In genomic region chr15:52569244-52569585, GRCh38 we compare ENCODE assay signal across 8 cellular contexts.
DNase-seq lines count a peak whose midpoint lies in the region; ATAC-seq and TF ChIP-seq lines count a peak whose summit lies in the region.

No MANE protein-coding gene starts in this region.

- peak overlapping the region; percentile 80 for H2AFZ ChIP-seq in ACC112 (ENCODE audit: low read length, unreplicated experiment)

- peaks cover 7% of the 10 kb centered on the region for H3K4me1 ChIP-seq in ACC112 (ENCODE audit: control insufficient read depth, insufficient read depth, low read length, unreplicated experiment)
- H3K4me1 ChIP-seq in muscle layer of duodenum (ENCODE audit: control insufficient read depth in 1 of 2, insufficient read depth in 2 of 2, low read length in 2 of 2), result peaks cover 12 to 30% of the 10 kb centered on the region in 2 donors

- no peak for ATAC-seq in GM19324 (IDR thresholded peaks at IDR 0.05; ENCODE audit: low FRiP score, unreplicated experiment)

- peaks cover 45% of the 10 kb centered on the region for H3K79me2 ChIP-seq in ACC112 (ENCODE audit: control insufficient read depth, insufficient read depth, low read length, unreplicated experiment)

- DNase-seq in HL-60 (ENCODE audit: low read depth in 1 of 2, low spot score in 1 of 2) (no peak), cardiac fibroblast (ENCODE audit: low read depth in 2 of 2) (no peak), DMS153 (lab: John Stamatoyannopoulos, UW) (no peak), NOMO-1 treated with dmso at 0.1 percent for 144 hours (lab: John Stamatoyannopoulos, UW; ENCODE audit: unreplicated experiment) (no peak), germinal center (ENCODE audit: low spot score) (no peak)

- peaks cover 0 to under 1% of the 10 kb centered on the region in 2 donors for H3K9me3 ChIP-seq in muscle layer of duodenum (ENCODE audit: control insufficient read depth in 1 of 2, low read length in 2 of 2)

- TF ChIP-seq CTCF in HL-60 (IDR thresholded peaks at IDR 0.05; ENCODE audit: insufficient read depth, low read length), result no peak
- TF ChIP-seq CTCF in cardiac fibroblast (IDR thresholded peaks at IDR 0.05; ENCODE audit: low read depth, low read length), result no peak

- H3K36me3 ChIP-seq in ACC112 (ENCODE audit: insufficient read depth, low read length) (peaks cover 6% of the 10 kb centered on the region; the same call in 1 of the 2 replicates), muscle layer of duodenum (ENCODE audit: control insufficient read depth in 1 of 2, insufficient read depth in 2 of 2, low read length in 2 of 2) (no peaks in the 10 kb centered on the region)

- H3K27me3 ChIP-seq in ACC112 (ENCODE audit: insufficient read depth, low read length) (no peaks in the 10 kb centered on the region), HL-60 (ENCODE audit: insufficient read depth, poor library complexity, severe bottlenecking) (no peaks in the 10 kb centered on the region), muscle layer of duodenum (ENCODE audit: low read depth, low read length) (no peaks in the 10 kb centered on the region)

- H3K27ac ChIP-seq in ACC112 (ENCODE audit: low read depth, low read length) (peak overlapping the region; percentile 68), HL-60 (replicated peaks) (peak overlapping the region; percentile 89), muscle layer of duodenum (ENCODE audit: low read length) (peak overlapping the region; percentile 90)

- H3K4me3 ChIP-seq in ACC112 (ENCODE audit: low read depth, low read length), result peak overlapping the region; percentile 98
- peak overlapping the region; percentile 77 for H3K4me3 ChIP-seq in HL-60 (replicated peaks; ENCODE audit: insufficient read depth, low read length)
- peak overlapping the region; percentile 67 to 84 for H3K4me3 ChIP-seq in cardiac fibroblast (replicated peaks in 1 of 2; ENCODE audit: low read depth in 2 of 2, low read length in 2 of 2)
- peak overlapping the region; percentile 79 to 82 for H3K4me3 ChIP-seq in muscle layer of duodenum (ENCODE audit: low read depth in 1 of 2, low read length in 2 of 2)
